Comparison of ENCODE assay signal across 8 cellular contexts in genomic region chrX:47540754-47541538, GRCh38. TPM values are rescaled to one million over a fixed set of nuclear protein-coding genes. Genes with fewer than 3 reads are reported as not detected.
DNase-seq lines count a peak whose midpoint lies in the region; ATAC-seq, FAIRE-seq and TF ChIP-seq lines count a peak whose summit lies in the region.

No MANE protein-coding gene starts in this region.

- peak; percentile 89 for DNase-seq in GM03348 (ENCODE audit: low spot score)
- peak; percentile 46 for DNase-seq in NCI-H128 (lab: John Stamatoyannopoulos, UW; ENCODE audit: unreplicated experiment)
- peak; percentile 84 for DNase-seq in midbrain (lab: John Stamatoyannopoulos, UW)
- DNase-seq in urothelium cell line (ENCODE audit: low spot score): peak; percentile 91

- FAIRE-seq in urothelium cell line (lab: Jason Lieb, UNC): peak; percentile 35

- ATAC-seq in SK-N-SH treated with all-trans-retinoic acid at 6 μM for 48 hours (peak; percentile 100), esophagus mucosa (peak; percentile 98), GM18519 (IDR thresholded peaks at IDR 0.05; ENCODE audit: low FRiP score, unreplicated experiment) (no peak), GM21526 (IDR thresholded peaks at IDR 0.05; ENCODE audit: low FRiP score, unreplicated experiment) (no peak)

TF ChIP-seq in SK-N-SH treated with all-trans-retinoic acid at 6 μM for 48 hours, 23 proteins besides CTCF, POLR2A, EP300 and RAD21:
- no peak for TF ChIP-seq TOX (CRISPR knock-in tag; IDR thresholded peaks at IDR 0.05; ENCODE audit: borderline replicate concordance)
- TF ChIP-seq SNAI2 (CRISPR knock-in tag; IDR thresholded peaks at IDR 0.05): no peak
- no peak for TF ChIP-seq PATZ1 (CRISPR knock-in tag; IDR thresholded peaks at IDR 0.05; ENCODE audit: borderline replicate concordance)
- no peak for TF ChIP-seq ZFP30 (CRISPR knock-in tag; IDR thresholded peaks at IDR 0.05)
- no peak for TF ChIP-seq RARB (CRISPR knock-in tag; IDR thresholded peaks at IDR 0.05)
- no peak for TF ChIP-seq ZNF565 (CRISPR knock-in tag; conservative IDR thresholded peaks at IDR 0.05; ENCODE audit: low read depth)
- TF ChIP-seq PPARA (CRISPR knock-in tag; IDR thresholded peaks at IDR 0.05; ENCODE audit: borderline replicate concordance): no peak
- TF ChIP-seq ZNF70 (CRISPR knock-in tag; IDR thresholded peaks at IDR 0.05): no peak
- TF ChIP-seq TSHZ2 (CRISPR knock-in tag; IDR thresholded peaks at IDR 0.05): no peak
- TF ChIP-seq BACH2 (CRISPR knock-in tag; IDR thresholded peaks at IDR 0.05; ENCODE audit: borderline replicate concordance): no peak
- TF ChIP-seq OSR1 (CRISPR knock-in tag; IDR thresholded peaks at IDR 0.05): no peak
- no peak for TF ChIP-seq ZFP3 (CRISPR knock-in tag; IDR thresholded peaks at IDR 0.05)
- TF ChIP-seq, protein P1, sequence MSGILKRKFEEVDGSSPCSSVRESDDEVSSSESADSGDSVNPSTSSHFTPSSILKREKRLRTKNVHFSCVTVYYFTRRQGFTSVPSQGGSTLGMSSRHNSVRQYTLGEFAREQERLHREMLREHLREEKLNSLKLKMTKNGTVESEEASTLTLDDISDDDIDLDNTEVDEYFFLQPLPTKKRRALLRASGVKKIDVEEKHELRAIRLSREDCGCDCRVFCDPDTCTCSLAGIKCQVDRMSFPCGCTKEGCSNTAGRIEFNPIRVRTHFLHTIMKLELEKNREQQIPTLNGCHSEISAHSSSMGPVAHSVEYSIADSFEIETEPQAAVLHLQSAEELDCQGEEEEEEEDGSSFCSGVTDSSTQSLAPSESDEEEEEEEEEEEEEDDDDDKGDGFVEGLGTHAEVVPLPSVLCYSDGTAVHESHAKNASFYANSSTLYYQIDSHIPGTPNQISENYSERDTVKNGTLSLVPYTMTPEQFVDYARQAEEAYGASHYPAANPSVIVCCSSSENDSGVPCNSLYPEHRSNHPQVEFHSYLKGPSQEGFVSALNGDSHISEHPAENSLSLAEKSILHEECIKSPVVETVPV (CRISPR knock-in tag; IDR thresholded peaks at IDR 0.05): no peak
- TF ChIP-seq, protein P2, sequence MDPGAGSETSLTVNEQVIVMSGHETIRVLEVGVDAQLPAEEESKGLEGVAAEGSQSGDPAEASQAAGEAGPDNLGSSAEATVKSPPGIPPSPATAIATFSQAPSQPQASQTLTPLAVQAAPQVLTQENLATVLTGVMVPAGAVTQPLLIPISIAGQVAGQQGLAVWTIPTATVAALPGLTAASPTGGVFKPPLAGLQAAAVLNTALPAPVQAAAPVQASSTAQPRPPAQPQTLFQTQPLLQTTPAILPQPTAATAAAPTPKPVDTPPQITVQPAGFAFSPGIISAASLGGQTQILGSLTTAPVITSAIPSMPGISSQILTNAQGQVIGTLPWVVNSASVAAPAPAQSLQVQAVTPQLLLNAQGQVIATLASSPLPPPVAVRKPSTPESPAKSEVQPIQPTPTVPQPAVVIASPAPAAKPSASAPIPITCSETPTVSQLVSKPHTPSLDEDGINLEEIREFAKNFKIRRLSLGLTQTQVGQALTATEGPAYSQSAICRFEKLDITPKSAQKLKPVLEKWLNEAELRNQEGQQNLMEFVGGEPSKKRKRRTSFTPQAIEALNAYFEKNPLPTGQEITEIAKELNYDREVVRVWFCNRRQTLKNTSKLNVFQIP (CRISPR knock-in tag; IDR thresholded peaks at IDR 0.05; ENCODE audit: borderline replicate concordance, low read depth): no peak
- no peak for TF ChIP-seq ISL1 (CRISPR knock-in tag; IDR thresholded peaks at IDR 0.05)

RNA-seq across cellular contexts. Expression of gene ARAF, which starts 20.1 kb away (rescaled TPM):
- total RNA-seq in esophagus mucosa: 33.8 TPM

RNA-seq across cellular contexts. Expression of gene TIMP1, which starts 41.3 kb away (rescaled TPM):
- total RNA-seq in esophagus mucosa: 51.4 TPM

RNA-seq across cellular contexts. Expression of gene ZNF41, which starts 57.9 kb away (rescaled TPM):
- total RNA-seq in esophagus mucosa: 4.2 TPM

Comparison
In these comparisons a context has a peak if more than half of its experiments do, and no peak if none do; other contexts are left out.
1. ATAC-seq: peak in SK-N-SH treated with all-trans-retinoic acid at 6 μM for 48 hours (single experiment) and esophagus mucosa (single experiment); none in GM18519 (single experiment) and GM21526 (single experiment).
2. Peak in every context shown above with its lines, with median percentiles within 50 percentile points of each other: DNase-seq.